Comparison of ENCODE assay signal across 28 cellular contexts in genomic region chr22:47361247-47361646, GRCh38.
"Had no signal": no experiment of that assay in that cellular context is flagged by ENCODE, and none has a peak within 500 bp of the region (broad histone marks: within the 10 kb centered on the region; RNA-seq: fewer than 3 reads in every experiment).

No MANE protein-coding gene starts in this region.

- H3K4me3 Mint-ChIP-seq: dendritic cell treated with granulocyte-macrophage colony-stimulating factor and Interleukin-4, amounts not matched to agents 40 ng/mL and 50 ng/mL, for 4 days; effector memory CD8-positive, alpha-beta T cell; endodermal cell had no signal

- H3K27ac Mint-ChIP-seq: dendritic cell treated with granulocyte-macrophage colony-stimulating factor and Interleukin-4, amounts not matched to agents 40 ng/mL and 50 ng/mL, for 4 days; effector memory CD8-positive, alpha-beta T cell; endodermal cell had no signal

- H3K4me3 ChIP-seq: colonic mucosa, coronary artery, dorsolateral prefrontal cortex, esophagus muscularis mucosa, esophagus squamous epithelium, gastrocnemius medialis, gastroesophageal sphincter, heart left ventricle, heart right ventricle had no signal

- H3K27ac ChIP-seq: colonic mucosa, coronary artery, dorsolateral prefrontal cortex, epithelial cell of prostate, esophagus muscularis mucosa, esophagus squamous epithelium, foreskin keratinocyte, gastrocnemius medialis, gastroesophageal sphincter, heart left ventricle, heart right ventricle had no signal

- DNase-seq: colonic mucosa; cortex of kidney; dermis blood vessel endothelial cell; dorsolateral prefrontal cortex; effector CD4-positive, alpha-beta T cell; effector CD8-positive, alpha-beta T cell; effector memory CD4-positive, alpha-beta T cell; effector memory CD8-positive, alpha-beta T cell; endodermal cell; erythroblast; esophagus squamous epithelium; foreskin fibroblast; foreskin keratinocyte; foreskin melanocyte; gastrocnemius medialis; glutamatergic neuron; heart left ventricle; heart right ventricle had no signal

- H3K9me3 ChIP-seq: colonic mucosa had no signal

- H3K4me1 ChIP-seq: colonic mucosa, esophagus muscularis mucosa, esophagus squamous epithelium, foreskin keratinocyte, gastrocnemius medialis, gastroesophageal sphincter, heart left ventricle, heart right ventricle had no signal

- H3K4me1 Mint-ChIP-seq: endodermal cell had no signal

- H3K36me3 ChIP-seq: colonic mucosa, esophagus muscularis mucosa, esophagus squamous epithelium, gastrocnemius medialis, gastroesophageal sphincter, heart left ventricle, heart right ventricle had no signal

- FAIRE-seq: colon, endometrium, endothelial cell of umbilical vein, frontal cortex had no signal

- H3K27me3 ChIP-seq: colonic mucosa, esophagus muscularis mucosa, foreskin keratinocyte, gastrocnemius medialis, heart left ventricle had no signal

- ATAC-seq: effector memory CD8-positive, alpha-beta T cell; esophagus mucosa; foreskin keratinocyte; gastrocnemius medialis; gastroesophageal sphincter; heart left ventricle; heart right ventricle had no signal
